ENCODE assay signal across 7 cellular contexts in the genomic region with DNA sequence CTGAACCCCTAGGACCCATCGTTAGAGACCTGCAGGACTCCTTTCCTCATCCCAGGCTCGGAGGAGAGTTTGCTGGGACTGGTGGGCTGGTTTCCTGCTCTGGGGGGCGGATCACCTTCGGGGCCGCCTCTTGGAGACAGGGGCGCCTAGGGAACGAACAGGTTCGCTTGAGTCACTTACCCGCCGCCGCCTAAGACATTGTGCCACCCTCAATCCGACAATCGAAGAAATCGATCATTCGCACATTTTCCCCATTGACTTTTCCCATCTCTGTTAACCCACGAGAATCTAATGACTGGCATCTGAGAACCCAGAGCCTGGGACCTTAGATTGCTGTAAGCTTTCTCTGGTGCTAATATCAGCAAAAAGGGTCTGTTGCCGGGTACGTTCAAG. TPM values are rescaled to one million over a fixed set of nuclear protein-coding genes. Genes with fewer than 3 reads are reported as not detected.
A peak's percentile ranks its signal among the peaks of the same experiment; 100 is the strongest.
DNase-seq lines count a peak whose midpoint lies in the region; ATAC-seq and TF ChIP-seq lines count a peak whose summit lies in the region.

No MANE protein-coding gene starts in this region.

- WGBS in upper lobe of left lung, 2 donors: 2 to 3% methylated on average over 17 to 18 of the region's 18 CpGs

- DNase-seq in ascending aorta (ENCODE audit: low spot score in 2 of 2) (no peak), lower lobe of right lung (no peak), upper lobe of left lung (no peak), iPS-NIHi11 (ENCODE audit: low spot score) (no peak)

- no peaks in the 10 kb centered on the region for H3K27me3 ChIP-seq in ascending aorta
- H3K27me3 ChIP-seq in lower lobe of right lung (ENCODE audit: low read depth): no peaks in the 10 kb centered on the region
- no peaks in the 10 kb centered on the region for H3K27me3 ChIP-seq in upper lobe of left lung

- H3K27ac ChIP-seq in ascending aorta (peak overlapping the region; percentile 87 to 92), lower lobe of right lung (peak overlapping the region; percentile 93), upper lobe of left lung (peak overlapping the region; percentile 88 to 95 (median 92))

- peak overlapping the region; percentile 82 to 95 for H3K4me3 ChIP-seq in ascending aorta
- peak overlapping the region; percentile 73 for H3K4me3 ChIP-seq in lower lobe of right lung
- H3K4me3 ChIP-seq in upper lobe of left lung: peak overlapping the region; percentile 77 to 89 (median 87)

- TF ChIP-seq CTCF in ascending aorta (IDR thresholded peaks at IDR 0.05) (no peak), lower lobe of right lung (IDR thresholded peaks at IDR 0.05) (no peak), upper lobe of left lung (IDR thresholded peaks at IDR 0.05) (no peak)

- TF ChIP-seq EP300 in upper lobe of left lung (IDR thresholded peaks at IDR 0.05): no peak

- TF ChIP-seq POLR2A in upper lobe of left lung (IDR thresholded peaks at IDR 0.05): no peak

- peaks cover 8 to 34% of the 10 kb centered on the region in 2 donors for H3K4me1 ChIP-seq in ascending aorta
- peaks cover 48% of the 10 kb centered on the region for H3K4me1 ChIP-seq in lower lobe of right lung
- peaks cover 42 to 59% (median 47%) of the 10 kb centered on the region in 4 donors for H3K4me1 ChIP-seq in upper lobe of left lung

- intact Hi-C loops in ascending aorta (cut with DNase I) (loop anchor here (2.0 to 10.0 kb wide), 5 partner anchors 63 to 1580 kb away; a partner anchor contains a TSS), lower lobe of right lung (cut with DNase I) (no loop called here)

- peaks cover 16 to 21% of the 10 kb centered on the region in 2 donors for H3K36me3 ChIP-seq in ascending aorta
- peaks cover 26% of the 10 kb centered on the region for H3K36me3 ChIP-seq in lower lobe of right lung
- H3K36me3 ChIP-seq in upper lobe of left lung: peaks cover 9 to 25% (median 19%) of the 10 kb centered on the region in 4 donors

- ATAC-seq in GM19025 (IDR thresholded peaks at IDR 0.05; ENCODE audit: low read depth, unreplicated experiment): peak; percentile 1
- ATAC-seq in HG03342 (IDR thresholded peaks at IDR 0.05; ENCODE audit: unreplicated experiment): peak; percentile 13
- peak in 1 of 2 donors; percentile 36 for ATAC-seq in lower lobe of right lung
- peak in 1 of 2 donors; percentile 43 for ATAC-seq in upper lobe of left lung (ENCODE audit: low FRiP score in 2 of 2)
- no peak for ATAC-seq in HG02938 (IDR thresholded peaks at IDR 0.05; ENCODE audit: unreplicated experiment)

- H3K9me3 ChIP-seq in ascending aorta (no peaks in the 10 kb centered on the region), lower lobe of right lung (no peaks in the 10 kb centered on the region), upper lobe of left lung (no peaks in the 10 kb centered on the region)

RNA-seq across cellular contexts. Expression of a gene that starts 0.3 kb away (rescaled TPM):
- total RNA-seq in ascending aorta: 26.2 TPM
- total RNA-seq in lower lobe of right lung: 49.6 TPM
- total RNA-seq in upper lobe of left lung: 10 to 100 TPM; 17.8 to 70.4 (median 54.0) TPM

RNA-seq across cellular contexts. Expression of a gene that starts 0.7 kb away (rescaled TPM):
- 31.1 TPM for total RNA-seq in ascending aorta
- total RNA-seq in lower lobe of right lung: 128 TPM
- total RNA-seq in upper lobe of left lung: 100 to 1,000 TPM in 2 of 6 donors, 10 to 100 TPM in 4; 36.7 to 121 (median 60.5) TPM
